ENCODE assay signal across 10 cellular contexts in genomic region chr14:92546347-92547053, GRCh38. TPM values are rescaled to one million over a fixed set of nuclear protein-coding genes. Genes with fewer than 3 reads are reported as not detected.
DNase-seq lines count a peak whose midpoint lies in the region; ATAC-seq and TF ChIP-seq lines count a peak whose summit lies in the region.
"Had no signal": no experiment of that assay in that cellular context is flagged by ENCODE, and none has a peak within 500 bp of the region (broad histone marks: within the 10 kb centered on the region; RNA-seq: fewer than 3 reads in every experiment).

No MANE protein-coding gene starts in this region.

- ATAC-seq in natural killer cell: no peak

- H3K4me1 Mint-ChIP-seq in HFFc6 (ENCODE audit: low read depth) (peaks cover 37% of the 10 kb centered on the region), natural killer cell (peaks cover 60 to 80% of the 10 kb centered on the region in 2 donors)
- H3K4me1 Mint-ChIP-seq in activated T-helper 1 cell treated with anti-CD3 and anti-CD28 coated beads, Interleukin-12 subunit alpha, Interleukin-12 subunit beta, Interleukin-2, Interleukin-4 antibody, amounts not matched to agents 30 ng/mL and 10 ng/mL and 1 ng/mL, durations not matched to agents 14 hours and 24 hours and 36 hours (ENCODE audit: low read depth): peaks cover 10% of the 10 kb centered on the region

- TF ChIP-seq CTCF in HFFc6 (IDR thresholded peaks at IDR 0.05): no peak
- no peak for TF ChIP-seq CTCF in natural killer cell (IDR thresholded peaks at IDR 0.05)

- intact Hi-C loops in activated T-helper 1 cell treated with anti-CD3 and anti-CD28 coated beads, Interleukin-12 subunit alpha, Interleukin-12 subunit beta, Interleukin-2, Interleukin-4 antibody, amounts not matched to agents 30 ng/mL and 10 ng/mL and 1 ng/mL, durations not matched to agents 14 hours and 24 hours and 36 hours (cut with micrococcal nuclease): no loop called here
- intact Hi-C loops in natural killer cell (cut with micrococcal nuclease): loop anchor here (1.0 kb wide), 1 partner anchor 105 kb away; no protein-coding TSS in a partner anchor

- H3K36me3 Mint-ChIP-seq in HFFc6 (ENCODE audit: low read depth) (peaks cover 6% of the 10 kb centered on the region; the same call in 1 of the 2 replicates), natural killer cell (no peaks in the 10 kb centered on the region)
- H3K36me3 Mint-ChIP-seq in activated T-helper 1 cell treated with anti-CD3 and anti-CD28 coated beads, Interleukin-12 subunit alpha, Interleukin-12 subunit beta, Interleukin-2, Interleukin-4 antibody, amounts not matched to agents 30 ng/mL and 10 ng/mL and 1 ng/mL, durations not matched to agents 14 hours and 24 hours and 36 hours (ENCODE audit: low read depth): no peaks in the 10 kb centered on the region

- H3K4me3 Mint-ChIP-seq in HFFc6 (peak overlapping the region; percentile 30; the same call in 1 of the 2 replicates), natural killer cell (no peak overlapping the region)
- no peak overlapping the region for H3K4me3 Mint-ChIP-seq in activated T-helper 1 cell treated with anti-CD3 and anti-CD28 coated beads, Interleukin-12 subunit alpha, Interleukin-12 subunit beta, Interleukin-2, Interleukin-4 antibody, amounts not matched to agents 30 ng/mL and 10 ng/mL and 1 ng/mL, durations not matched to agents 14 hours and 24 hours and 36 hours

- no peaks in the 10 kb centered on the region for H3K9me3 Mint-ChIP-seq in HFFc6
- H3K9me3 Mint-ChIP-seq in activated T-helper 1 cell treated with anti-CD3 and anti-CD28 coated beads, Interleukin-12 subunit alpha, Interleukin-12 subunit beta, Interleukin-2, Interleukin-4 antibody, amounts not matched to agents 30 ng/mL and 10 ng/mL and 1 ng/mL, durations not matched to agents 14 hours and 24 hours and 36 hours: no peaks in the 10 kb centered on the region
- H3K9me3 Mint-ChIP-seq in natural killer cell: no peaks in the 10 kb centered on the region

- peaks cover 5% of the 10 kb centered on the region for H3K27me3 Mint-ChIP-seq in HFFc6 (ENCODE audit: insufficient read depth)
- H3K27me3 Mint-ChIP-seq in activated T-helper 1 cell treated with anti-CD3 and anti-CD28 coated beads, Interleukin-12 subunit alpha, Interleukin-12 subunit beta, Interleukin-2, Interleukin-4 antibody, amounts not matched to agents 30 ng/mL and 10 ng/mL and 1 ng/mL, durations not matched to agents 14 hours and 24 hours and 36 hours (ENCODE audit: insufficient read depth): peaks cover 7% of the 10 kb centered on the region
- no peaks in the 10 kb centered on the region for H3K27me3 Mint-ChIP-seq in natural killer cell (ENCODE audit: low read depth in 2 of 2)

- DNase-seq in DMS 273 (lab: John Stamatoyannopoulos, UW; ENCODE audit: unreplicated experiment) (peak; percentile 29), DMS 273 treated with DMSO at 0.1 percent for 48 hours (lab: John Stamatoyannopoulos, UW) (no peak), HFFc6 (peak; percentile 21), natural killer cell (no peak), NCI-H2227 treated with DMSO at 0.1 percent for 48 hours (lab: John Stamatoyannopoulos, UW) (no peak), NCI-H1694 treated with DMSO at 0.1 percent for 48 hours (lab: John Stamatoyannopoulos, UW) (no peak)
- no peak for DNase-seq in activated T-helper 1 cell treated with anti-CD3 and anti-CD28 coated beads, Interleukin-12 subunit alpha, Interleukin-12 subunit beta, Interleukin-2, Interleukin-4 antibody, amounts not matched to agents 30 ng/mL and 10 ng/mL and 1 ng/mL, durations not matched to agents 14 hours and 24 hours and 36 hours (ENCODE audit: low spot score)
- no peak for DNase-seq in stimulated activated CD4-positive, alpha-beta T cell treated with anti-CD3 and anti-CD28 coated beads, Interleukin-1b, Interleukin-23, amount 100 ng/mL, for 48 hours
- DNase-seq: activated CD8-positive, alpha-beta memory T cell treated with anti-CD3 and anti-CD28 coated beads, Interleukin-2, amount 50 U/mL, for 4 hours; NCI-H446 had no signal

- H3K27ac Mint-ChIP-seq in HFFc6 (peak overlapping the region; percentile 61; the same call in 1 of the 2 replicates), natural killer cell (peak overlapping the region; percentile 45 to 78)
- peak overlapping the region; percentile 26 for H3K27ac Mint-ChIP-seq in activated T-helper 1 cell treated with anti-CD3 and anti-CD28 coated beads, Interleukin-12 subunit alpha, Interleukin-12 subunit beta, Interleukin-2, Interleukin-4 antibody, amounts not matched to agents 30 ng/mL and 10 ng/mL and 1 ng/mL, durations not matched to agents 14 hours and 24 hours and 36 hours

RNA-seq across cellular contexts. Expression of gene RIN3, which starts 32.9 kb away (rescaled TPM):
- 10 to 100 TPM; 19.7 to 26.0 (median 24.6) TPM for total RNA-seq in HFFc6 (2021; fragmentation: NEBNext Ultra II Directional; extraction: Animal tissue kit (Norgen Biotek cat#: 25700))
- 34.7 and 35.3 TPM in 2 replicates for total RNA-seq in activated T-helper 1 cell treated with anti-CD3 and anti-CD28 coated beads, Interleukin-12 subunit alpha, Interleukin-12 subunit beta, Interleukin-2, Interleukin-4 antibody, amounts not matched to agents 30 ng/mL and 10 ng/mL and 1 ng/mL, durations not matched to agents 14 hours and 24 hours and 36 hours
- 100 to 1,000 TPM; 248 to 289 (median 282) TPM for total RNA-seq in natural killer cell

Comparison
In these comparisons a context has a peak if more than half of its experiments do, and no peak if none do; other contexts are left out.
1. DNase-seq: peak in DMS 273 (single experiment) and HFFc6 (single experiment); none in DMS 273 treated with DMSO at 0.1 percent for 48 hours (single experiment), activated T-helper 1 cell treated with anti-CD3 and anti-CD28 coated beads, Interleukin-12 subunit alpha, Interleukin-12 subunit beta, Interleukin-2, Interleukin-4 antibody, amounts not matched to agents 30 ng/mL and 10 ng/mL and 1 ng/mL, durations not matched to agents 14 hours and 24 hours and 36 hours (single experiment), natural killer cell (single experiment), NCI-H2227 treated with DMSO at 0.1 percent for 48 hours (single experiment), stimulated activated CD4-positive, alpha-beta T cell treated with anti-CD3 and anti-CD28 coated beads, Interleukin-1b, Interleukin-23, amount 100 ng/mL, for 48 hours (single experiment) and NCI-H1694 treated with DMSO at 0.1 percent for 48 hours (single experiment).
2. Peak in every context shown above with its lines, with median percentiles within 50 percentile points of each other: H3K27ac Mint-ChIP-seq.